In genomic region chr7:27185708-27186449, GRCh38 we compare ENCODE assay signal across 2 cellular contexts.
TF ChIP-seq lines count a peak whose summit lies in the region.

No MANE protein-coding gene starts in this region.

TF ChIP-seq in H1, 55 proteins besides CTCF, POLR2A, EP300 and RAD21:
- peak; percentile 95 for TF ChIP-seq SUZ12 (IDR thresholded peaks at IDR 0.05; ENCODE audit: low read length)
- TF ChIP-seq KDM4A (IDR thresholded peaks at IDR 0.05; ENCODE audit: low read depth, low read length, severe bottlenecking): peak; percentile 24
- TF ChIP-seq ASH2L (IDR thresholded peaks at IDR 0.05; ENCODE audit: low read length): no peak
- no peak for TF ChIP-seq GTF2F1 (IDR thresholded peaks at IDR 0.05; ENCODE audit: borderline replicate concordance, low read depth, low read length)
- peak; percentile 17; the same call in 1 of the 2 replicates for TF ChIP-seq SP1 (IDR thresholded peaks at IDR 0.05; ENCODE audit: low read depth, low read length)
- TF ChIP-seq RNF2 (IDR thresholded peaks at IDR 0.05; ENCODE audit: borderline replicate concordance, low read depth, low read length, missing control alignments, poor library complexity, severe bottlenecking): peak; percentile 90
- TF ChIP-seq CBX8 (IDR thresholded peaks at IDR 0.05; ENCODE audit: borderline replicate concordance, low read depth, low read length): peak; percentile 88; the same call in 1 of the 2 replicates
- peak; percentile 86 for TF ChIP-seq EZH2 (IDR thresholded peaks at IDR 0.05; ENCODE audit: low read depth, low read length, severe bottlenecking)
- no peak for TF ChIP-seq ATF3 (IDR thresholded peaks at IDR 0.05; ENCODE audit: insufficient read depth, low read depth, low read length)
- peak; percentile 47 for TF ChIP-seq CTBP2 (IDR thresholded peaks at IDR 0.05; ENCODE audit: borderline replicate concordance, insufficient read depth, insufficient read length, low read length)
- 0 out of 2 replicates have a peak, but pooled peaks have one; percentile 32 for TF ChIP-seq GABPA (IDR thresholded peaks at IDR 0.05; ENCODE audit: borderline replicate concordance, insufficient read depth, low read length)
- no peak for TF ChIP-seq JUN (IDR thresholded peaks at IDR 0.05; ENCODE audit: low read depth, low read length)

TF ChIP-seq in GM12891, 5 proteins besides CTCF, POLR2A, EP300 and RAD21:
- TF ChIP-seq POU2F2 (IDR thresholded peaks at IDR 0.05; ENCODE audit: low read depth, low read length) (no peak), POLR2AphosphoS5 (IDR thresholded peaks at IDR 0.05; ENCODE audit: low read depth, low read length) (no peak), PAX5 (IDR thresholded peaks at IDR 0.05; ENCODE audit: insufficient read depth, low read length, severe bottlenecking) (no peak), SPI1 (IDR thresholded peaks at IDR 0.05; ENCODE audit: low read depth, low read length) (no peak), TAF1 (IDR thresholded peaks at IDR 0.05; ENCODE audit: low read depth, low read length) (no peak)
